Comparison of ENCODE assay signal across 9 cellular contexts in genomic region chr4:83115000-83115399, GRCh38. TPM values are rescaled to one million over a fixed set of nuclear protein-coding genes. Genes with fewer than 3 reads are reported as not detected.
DNase-seq lines count a peak whose midpoint lies in the region; ATAC-seq and TF ChIP-seq lines count a peak whose summit lies in the region.
"Had no signal": no experiment of that assay in that cellular context is flagged by ENCODE, and none has a peak within 500 bp of the region (broad histone marks: within the 10 kb centered on the region; RNA-seq: fewer than 3 reads in every experiment).

No MANE protein-coding gene starts in this region.

- H3K27me3 Mint-ChIP-seq in activated T-cell treated with anti-CD3 and anti-CD28 coated beads, Interleukin-2, amount 50 U/mL, for 4 hours (ENCODE audit: low read depth) = no peaks in the 10 kb centered on the region
- H3K27me3 Mint-ChIP-seq in T-cell (no peaks in the 10 kb centered on the region), type B pancreatic cell (peaks cover 3% of the 10 kb centered on the region)

- peaks cover 53% of the 10 kb centered on the region for H3K4me1 Mint-ChIP-seq in activated T-cell treated with anti-CD3 and anti-CD28 coated beads, Interleukin-2, amount 50 U/mL, for 4 hours (ENCODE audit: low read depth)
- H3K4me1 Mint-ChIP-seq in T-cell = peaks cover 41 to 55% (median 52%) of the 10 kb centered on the region in 3 donors
- peaks cover 7% of the 10 kb centered on the region for H3K4me1 Mint-ChIP-seq in type B pancreatic cell (ENCODE audit: unreplicated experiment)

- CTCF ChIA-PET in T-cell (lab: Charles Lee) = interaction anchor here (0.8 to 6.7 kb wide), 13 partner anchors 8 to 168 kb away, joined by 3 to 54 read pairs (median 5); no protein-coding TSS in a partner anchor

- DNase-seq in activated T-cell treated with anti-CD3 and anti-CD28 coated beads, Interleukin-2, amount 50 U/mL, for 4 hours = no peak
- no peak for DNase-seq in activated T-cell treated with anti-CD3 and anti-CD28 coated beads for 4 hours
- DNase-seq in T-cell = no peak
- peak; percentile 47 for DNase-seq in fibroblast of pulmonary artery (ENCODE audit: low read depth)
- DNase-seq in type B pancreatic cell (ENCODE audit: extremely low spot score, unreplicated experiment) = no peak
- no peak for DNase-seq in 8988T
- DNase-seq: C1 segment of cervical spinal cord had no signal

- no peak overlapping the region for H3K4me3 ChIP-seq in fibroblast of pulmonary artery (replicated peaks; ENCODE audit: low read depth, low read length)

- TF ChIP-seq CTCF in fibroblast of pulmonary artery (IDR thresholded peaks at IDR 0.05; ENCODE audit: low read length, missing control alignments) = no peak
- no peak for TF ChIP-seq CTCF in type B pancreatic cell (conservative IDR thresholded peaks at IDR 0.05)

- H3K4me3 Mint-ChIP-seq in activated T-cell treated with anti-CD3 and anti-CD28 coated beads, Interleukin-2, amount 50 U/mL, for 4 hours = peak overlapping the region; percentile 90
- H3K4me3 Mint-ChIP-seq in T-cell (peak overlapping the region; percentile 97 to 98 (median 97)), type B pancreatic cell (peak overlapping the region; percentile 21)

- POLR2A ChIA-PET in T-cell (lab: Charles Lee) = interaction anchor here (0.5 to 1.7 kb wide), 10 partner anchors 8 to 103 kb away, joined by 3 to 17 read pairs (median 3); no protein-coding TSS in a partner anchor

- no peaks in the 10 kb centered on the region for H3K9me3 Mint-ChIP-seq in activated T-cell treated with anti-CD3 and anti-CD28 coated beads, Interleukin-2, amount 50 U/mL, for 4 hours
- H3K9me3 Mint-ChIP-seq in T-cell = no peaks in the 10 kb centered on the region
- no peaks in the 10 kb centered on the region for H3K9me3 Mint-ChIP-seq in type B pancreatic cell

- ATAC-seq in activated T-cell treated with anti-CD3 and anti-CD28 coated beads, Interleukin-2, amount 50 U/mL, for 4 hours = no peak
- no peak for ATAC-seq in T-cell (replicated peaks in 1 of 4)
- no peak for ATAC-seq in GM19324 (IDR thresholded peaks at IDR 0.05; ENCODE audit: low FRiP score, unreplicated experiment)
- ATAC-seq in HG03521 (IDR thresholded peaks at IDR 0.05; ENCODE audit: unreplicated experiment) = no peak

- no peaks in the 10 kb centered on the region for H3K36me3 Mint-ChIP-seq in activated T-cell treated with anti-CD3 and anti-CD28 coated beads, Interleukin-2, amount 50 U/mL, for 4 hours (ENCODE audit: insufficient read depth)
- H3K36me3 Mint-ChIP-seq in T-cell = peaks cover 10% of the 10 kb centered on the region
- H3K36me3 Mint-ChIP-seq in type B pancreatic cell = no peaks in the 10 kb centered on the region

- H3K27ac Mint-ChIP-seq in T-cell = peak overlapping the region; percentile 94 to 98
- H3K27ac Mint-ChIP-seq in type B pancreatic cell = peak overlapping the region; percentile 69

RNA-seq across cellular contexts. Expression of gene PLAC8, which starts 0.5 kb away (rescaled TPM):
- total RNA-seq in activated T-cell treated with anti-CD3 and anti-CD28 coated beads, Interleukin-2, amount 50 U/mL, for 4 hours = 10 to 100 TPM; 11.8 to 14.9 (median 14.3) TPM
- total RNA-seq in T-cell = 100 to 1,000 TPM; 124 to 318 (median 147) TPM
- 38.4 and 60.9 TPM in 2 replicates for total RNA-seq in type B pancreatic cell (ENCODE audit: low replicate concordance)

Comparison
In these comparisons a context has a peak if more than half of its experiments do, and no peak if none do; other contexts are left out.
1. H3K4me3 Mint-ChIP-seq: peak in every context shown above with its lines; median percentile 97 in T-cell; 90 in activated T-cell treated with anti-CD3 and anti-CD28 coated beads, Interleukin-2, amount 50 U/mL, for 4 hours; 21 in type B pancreatic cell.